1 cellular context compared by ENCODE assay signal in genomic region chr7:139965942-139966628, GRCh38.
TF ChIP-seq lines count a peak whose summit lies in the region.

No MANE protein-coding gene starts in this region.

TF ChIP-seq in SK-N-SH, 30 proteins besides CTCF, POLR2A, EP300 and RAD21 (continued from another document):
- TF ChIP-seq NFIC (IDR thresholded peaks at IDR 0.05; ENCODE audit: borderline replicate concordance) (no peak), GABPA (IDR thresholded peaks at IDR 0.05; ENCODE audit: low read depth) (no peak), ELF1 (IDR thresholded peaks at IDR 0.05) (no peak)
